ENCODE assay signal across 1 cellular context in the genomic region with DNA sequence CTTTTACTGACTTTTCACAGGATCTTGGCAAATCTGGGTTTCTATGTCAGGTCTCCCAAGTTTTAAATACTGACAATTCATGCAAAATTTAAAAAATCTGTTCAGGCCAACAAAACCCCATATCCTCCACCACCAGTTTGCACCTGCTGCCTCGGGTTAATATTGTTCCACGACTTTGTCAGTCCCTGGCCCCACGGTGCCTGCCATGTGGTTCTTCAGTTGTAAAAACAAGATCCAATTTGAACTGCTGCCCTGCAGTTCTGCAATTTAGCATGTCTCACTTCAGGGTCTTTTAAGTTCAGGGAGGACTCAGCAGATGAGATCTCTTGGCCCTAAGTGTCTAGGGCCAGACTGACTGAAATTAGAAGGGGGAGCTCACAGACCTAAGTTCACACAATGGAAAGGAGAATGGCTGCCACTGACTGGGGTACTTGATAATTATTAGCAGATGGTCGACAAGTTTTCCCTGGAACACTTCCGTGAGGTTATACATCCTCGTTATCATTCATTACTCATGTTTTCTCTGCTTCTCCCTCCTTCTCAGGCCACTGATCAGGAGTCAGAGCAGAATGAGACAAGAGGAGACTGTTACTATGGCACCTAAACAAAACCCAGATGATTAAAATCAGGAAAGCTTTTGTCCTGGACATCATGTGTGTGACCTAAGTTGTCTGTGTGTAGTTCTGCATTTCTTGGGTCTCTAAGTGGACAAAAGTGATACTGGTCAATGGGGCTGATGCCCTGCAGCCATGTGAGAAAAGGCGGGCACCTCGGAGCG.
TF ChIP-seq lines count a peak whose summit lies in the region.

No MANE protein-coding gene starts in this region.

TF ChIP-seq in A549, 52 proteins besides CTCF, POLR2A, EP300 and RAD21 (continued from another document):
- TF ChIP-seq, protein P1, sequence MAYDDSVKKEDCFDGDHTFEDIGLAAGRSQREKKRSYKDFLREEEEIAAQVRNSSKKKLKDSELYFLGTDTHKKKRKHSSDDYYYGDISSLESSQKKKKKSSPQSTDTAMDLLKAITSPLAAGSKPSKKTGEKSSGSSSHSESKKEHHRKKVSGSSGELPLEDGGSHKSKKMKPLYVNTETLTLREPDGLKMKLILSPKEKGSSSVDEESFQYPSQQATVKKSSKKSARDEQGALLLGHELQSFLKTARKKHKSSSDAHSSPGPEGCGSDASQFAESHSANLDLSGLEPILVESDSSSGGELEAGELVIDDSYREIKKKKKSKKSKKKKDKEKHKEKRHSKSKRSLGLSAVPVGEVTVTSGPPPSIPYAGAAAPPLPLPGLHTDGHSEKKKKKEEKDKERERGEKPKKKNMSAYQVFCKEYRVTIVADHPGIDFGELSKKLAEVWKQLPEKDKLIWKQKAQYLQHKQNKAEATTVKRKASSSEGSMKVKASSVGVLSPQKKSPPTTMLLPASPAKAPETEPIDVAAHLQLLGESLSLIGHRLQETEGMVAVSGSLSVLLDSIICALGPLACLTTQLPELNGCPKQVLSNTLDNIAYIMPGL (CRISPR knock-in tag; IDR thresholded peaks at IDR 0.05; ENCODE audit: borderline replicate concordance): no peak
- TF ChIP-seq CHD2 (IDR thresholded peaks at IDR 0.05; ENCODE audit: low read length, partially characterized antibody): no peak
- TF ChIP-seq HEYL (CRISPR knock-in tag; IDR thresholded peaks at IDR 0.05): no peak
- TF ChIP-seq RCOR1 (IDR thresholded peaks at IDR 0.05; ENCODE audit: low read depth, low read length): no peak
- TF ChIP-seq CBX2 (IDR thresholded peaks at IDR 0.05; ENCODE audit: borderline replicate concordance, low read depth): no peak
- no peak for TF ChIP-seq RARB (CRISPR knock-in tag; IDR thresholded peaks at IDR 0.05)
- no peak for TF ChIP-seq ESRRA (IDR thresholded peaks at IDR 0.05; ENCODE audit: borderline replicate concordance, low read length)
- no peak for TF ChIP-seq NR3C1 (IDR thresholded peaks at IDR 0.05)
- TF ChIP-seq CEBPB (IDR thresholded peaks at IDR 0.05): no peak
- no peak for TF ChIP-seq ZFP36 (IDR thresholded peaks at IDR 0.05; ENCODE audit: borderline replicate concordance, partially characterized antibody)
- TF ChIP-seq, protein P2, sequence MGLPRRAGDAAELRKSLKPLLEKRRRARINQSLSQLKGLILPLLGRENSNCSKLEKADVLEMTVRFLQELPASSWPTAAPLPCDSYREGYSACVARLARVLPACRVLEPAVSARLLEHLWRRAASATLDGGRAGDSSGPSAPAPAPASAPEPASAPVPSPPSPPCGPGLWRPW (IDR thresholded peaks at IDR 0.05): no peak
- no peak for TF ChIP-seq ZSCAN20 (CRISPR knock-in tag; IDR thresholded peaks at IDR 0.05)
- TF ChIP-seq, protein P3, sequence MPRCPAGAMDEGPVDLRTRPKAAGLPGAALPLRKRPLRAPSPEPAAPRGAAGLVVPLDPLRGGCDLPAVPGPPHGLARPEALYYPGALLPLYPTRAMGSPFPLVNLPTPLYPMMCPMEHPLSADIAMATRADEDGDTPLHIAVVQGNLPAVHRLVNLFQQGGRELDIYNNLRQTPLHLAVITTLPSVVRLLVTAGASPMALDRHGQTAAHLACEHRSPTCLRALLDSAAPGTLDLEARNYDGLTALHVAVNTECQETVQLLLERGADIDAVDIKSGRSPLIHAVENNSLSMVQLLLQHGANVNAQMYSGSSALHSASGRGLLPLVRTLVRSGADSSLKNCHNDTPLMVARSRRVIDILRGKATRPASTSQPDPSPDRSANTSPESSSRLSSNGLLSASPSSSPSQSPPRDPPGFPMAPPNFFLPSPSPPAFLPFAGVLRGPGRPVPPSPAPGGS (IDR thresholded peaks at IDR 0.05): no peak
- TF ChIP-seq FOSB (CRISPR knock-in tag; IDR thresholded peaks at IDR 0.05): no peak
- no peak for TF ChIP-seq EHMT2 (IDR thresholded peaks at IDR 0.05; ENCODE audit: low read depth)
- TF ChIP-seq BHLHE40 (IDR thresholded peaks at IDR 0.05; ENCODE audit: low read depth, low read length): no peak
- TF ChIP-seq HDAC2 (IDR thresholded peaks at IDR 0.05): no peak
- TF ChIP-seq, protein P4, sequence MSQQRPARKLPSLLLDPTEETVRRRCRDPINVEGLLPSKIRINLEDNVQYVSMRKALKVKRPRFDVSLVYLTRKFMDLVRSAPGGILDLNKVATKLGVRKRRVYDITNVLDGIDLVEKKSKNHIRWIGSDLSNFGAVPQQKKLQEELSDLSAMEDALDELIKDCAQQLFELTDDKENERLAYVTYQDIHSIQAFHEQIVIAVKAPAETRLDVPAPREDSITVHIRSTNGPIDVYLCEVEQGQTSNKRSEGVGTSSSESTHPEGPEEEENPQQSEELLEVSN (IDR thresholded peaks at IDR 0.05; ENCODE audit: borderline replicate concordance, low read depth): no peak
TF ChIP-seq in A549: peak in this region for 0.
